31 cellular contexts compared by ENCODE assay signal in genomic region chr18:23902396-23902795, GRCh38.
A peak's percentile ranks its signal among the peaks of the same experiment; 100 is the strongest.
DNase-seq lines count a peak whose midpoint lies in the region; ATAC-seq and TF ChIP-seq lines count a peak whose summit lies in the region.
"Had no signal": no experiment of that assay in that cellular context is flagged by ENCODE, and none has a peak within 500 bp of the region (broad histone marks: within the 10 kb centered on the region; RNA-seq: fewer than 3 reads in every experiment).

No MANE protein-coding gene starts in this region.

- no peaks in the 10 kb centered on the region for H3K9me3 Mint-ChIP-seq in naive thymus-derived CD8-positive, alpha-beta T cell
- H3K9me3 Mint-ChIP-seq: activated B cell treated with CpG ODN at 0.5 μM for 24 hours; activated naive CD8-positive, alpha-beta T cell treated with anti-CD3 and anti-CD28 coated beads, Interleukin-2, amount 50 U/mL, for 24 hours; activated T-cell treated with anti-CD3 and anti-CD28 coated beads, Interleukin-2, amount 50 U/mL, for 72 hours; CD4-positive, alpha-beta memory T cell; memory B cell; neural crest cell had no signal

- H3K27ac Mint-ChIP-seq in naive thymus-derived CD8-positive, alpha-beta T cell = no peak overlapping the region
- H3K27ac Mint-ChIP-seq: activated B cell treated with CpG ODN at 0.5 μM for 24 hours; activated CD8-positive, alpha-beta memory T cell treated with anti-CD3 and anti-CD28 coated beads, Interleukin-2, amount 10 ng/mL, durations not matched to agents 7 days and 5 days; activated naive CD8-positive, alpha-beta T cell treated with anti-CD3 and anti-CD28 coated beads, Interleukin-2, amount 50 U/mL, for 24 hours; activated T-cell treated with anti-CD3 and anti-CD28 coated beads, Interleukin-2, amount 50 U/mL, for 72 hours; CD4-positive, alpha-beta memory T cell; memory B cell had no signal

- H3K9me3 ChIP-seq in HEK293 (ENCODE audit: control insufficient read depth, insufficient read depth, low read depth, low read length) = no peaks in the 10 kb centered on the region
- no peaks in the 10 kb centered on the region for H3K9me3 ChIP-seq in esophagus muscularis mucosa
- H3K9me3 ChIP-seq: SK-N-SH, thoracic aorta, uterus had no signal

- POLR2A ChIA-PET in HEK293 (lab: Yijun Ruan, JAX) = no interaction called here
- POLR2A ChIA-PET in naive thymus-derived CD8-positive, alpha-beta T cell (lab: Charles Lee) = interaction anchor here (0.7 kb wide), 1 partner anchor 178 kb away, joined by 3 read pairs; no protein-coding TSS in a partner anchor

- no peak for TF ChIP-seq POLR2A in esophagus muscularis mucosa (IDR thresholded peaks at IDR 0.05; ENCODE audit: low read depth)

- H3K4me3 Mint-ChIP-seq in naive thymus-derived CD8-positive, alpha-beta T cell = no peak overlapping the region
- H3K4me3 Mint-ChIP-seq: activated B cell treated with CpG ODN at 0.5 μM for 24 hours; activated CD8-positive, alpha-beta memory T cell treated with anti-CD3 and anti-CD28 coated beads, Interleukin-2, amount 10 ng/mL, durations not matched to agents 7 days and 5 days; activated naive CD8-positive, alpha-beta T cell treated with anti-CD3 and anti-CD28 coated beads, Interleukin-2, amount 50 U/mL, for 24 hours; activated T-cell treated with anti-CD3 and anti-CD28 coated beads, Interleukin-2, amount 50 U/mL, for 72 hours; CD4-positive, alpha-beta memory T cell; memory B cell; neural crest cell had no signal

- H3K27me3 Mint-ChIP-seq in naive thymus-derived CD8-positive, alpha-beta T cell = peaks cover 0 to 2% (median 0%) of the 10 kb centered on the region in 5 donors
- H3K27me3 Mint-ChIP-seq: activated B cell treated with CpG ODN at 0.5 μM for 24 hours; activated naive CD8-positive, alpha-beta T cell treated with anti-CD3 and anti-CD28 coated beads, Interleukin-2, amount 50 U/mL, for 24 hours; memory B cell had no signal

- WGBS in esophagus muscularis mucosa = 95% methylated on average over 2 of the region's 2 CpGs

- H3K4me1 Mint-ChIP-seq in naive thymus-derived CD8-positive, alpha-beta T cell = peaks cover 6 to 10% (median 7%) of the 10 kb centered on the region in 4 donors
- H3K4me1 Mint-ChIP-seq: activated B cell treated with CpG ODN at 0.5 μM for 24 hours; CD4-positive, alpha-beta memory T cell had no signal

- CTCF ChIA-PET in HEK293 (lab: Yijun Ruan, JAX) = interaction anchor here (0.7 to 8.6 kb wide), 2 partner anchors 16 to 66 kb away, joined by 3 to 56 read pairs; no protein-coding TSS in a partner anchor

- H3K27me3 ChIP-seq in esophagus muscularis mucosa = no peaks in the 10 kb centered on the region
- H3K27me3 ChIP-seq: cardiac muscle cell, hepatocyte, uterus had no signal

- H3K4me3 ChIP-seq in HEK293 (ENCODE audit: low read depth, low read length) (no peak overlapping the region), esophagus muscularis mucosa (no peak overlapping the region)
- H3K4me3 ChIP-seq: cardiac muscle cell, coronary artery, hepatocyte, skin epidermis, thoracic aorta, uterus had no signal

- DNase-seq in COLO668 (lab: John Stamatoyannopoulos, UW; ENCODE audit: unreplicated experiment) = peak; percentile 71
- DNase-seq in NCI-H2196 treated with DMSO at 0.1 percent for 48 hours (lab: John Stamatoyannopoulos, UW; ENCODE audit: unreplicated experiment) = peak; percentile 49
- DNase-seq in esophagus muscularis mucosa (ENCODE audit: extremely low spot score) = peak; percentile 8
- no peak for DNase-seq in NCI-H2107 treated with DMSO at 0.1 percent for 48 hours (lab: John Stamatoyannopoulos, UW; ENCODE audit: unreplicated experiment)
- no peak for DNase-seq in naive thymus-derived CD8-positive, alpha-beta T cell
- no peak for DNase-seq in activated T-cell treated with anti-CD3 and anti-CD28 coated beads, Interleukin-2, amount 50 U/mL, for 1 hour
- DNase-seq: activated B cell treated with CpG ODN at 0.5 μM for 24 hours; activated CD8-positive, alpha-beta memory T cell treated with anti-CD3 and anti-CD28 coated beads, Interleukin-2, amount 10 ng/mL, durations not matched to agents 7 days and 5 days; activated naive CD8-positive, alpha-beta T cell treated with anti-CD3 and anti-CD28 coated beads, Interleukin-2, amount 50 U/mL, for 24 hours; activated T-cell treated with anti-CD3 and anti-CD28 coated beads, Interleukin-2, amount 50 U/mL, for 72 hours; CD4-positive, alpha-beta memory T cell; effector CD8-positive, alpha-beta T cell; HCEC 1CT; NCI-H187; NCI-H446 treated with DMSO at 0.1 percent for 48 hours; NK-92 treated with Interleukin-12 subunit alpha and Interleukin-12 subunit beta, amount 100 ng/mL, for 24 hours; PC-3; retina; SK-N-SH; stimulated activated naive CD8-positive, alpha-beta T cell treated with anti-CD3 and anti-CD28 coated beads, Interleukin-15, Interleukin-2, amounts not matched to agents 100 U/mL and 50 U/mL, for 24 hours; uterus had no signal

- H3K4me1 ChIP-seq in HEK293 (ENCODE audit: control insufficient read depth, insufficient read depth, low read length) = no peaks in the 10 kb centered on the region
- no peaks in the 10 kb centered on the region for H3K4me1 ChIP-seq in esophagus muscularis mucosa
- H3K4me1 ChIP-seq: parathyroid adenoma, uterus had no signal

- TF ChIP-seq CTCF in HEK293 (tag by site-specific recombination; IDR thresholded peaks at IDR 0.05) = no peak
- TF ChIP-seq CTCF in esophagus muscularis mucosa (IDR thresholded peaks at IDR 0.05) = no peak

- peaks cover 17 to 53% of the 10 kb centered on the region in 2 experiments for H3K36me3 ChIP-seq in HEK293 (ENCODE audit: control insufficient read depth in 2 of 2, insufficient read depth in 1 of 2, low read length in 2 of 2)
- H3K36me3 ChIP-seq in esophagus muscularis mucosa = peaks cover 0 to 29% (median under 1%) of the 10 kb centered on the region in 4 donors
- H3K36me3 ChIP-seq: cardiac muscle cell, thoracic aorta, uterus had no signal

- no peak overlapping the region for H3K27ac ChIP-seq in HEK293 (ENCODE audit: extremely low read depth, low read depth, low read length)
- H3K27ac ChIP-seq in esophagus muscularis mucosa (replicated peaks in 1 of 4) = no peak overlapping the region
- H3K27ac ChIP-seq: cardiac muscle cell, coronary artery, hepatocyte, parathyroid adenoma, skin epidermis, thoracic aorta, uterus had no signal

- TF ChIP-seq EP300 in esophagus muscularis mucosa (IDR thresholded peaks at IDR 0.05) = no peak

- intact Hi-C loops in esophagus muscularis mucosa (cut with DNase I) = loop anchor here (5.0 kb wide), 1 partner anchor 45 kb away; no protein-coding TSS in a partner anchor

- ATAC-seq in naive thymus-derived CD8-positive, alpha-beta T cell = no peak
- ATAC-seq in GM19035 (IDR thresholded peaks at IDR 0.05; ENCODE audit: unreplicated experiment) = no peak
- ATAC-seq: activated CD8-positive, alpha-beta memory T cell treated with anti-CD3 and anti-CD28 coated beads, Interleukin-2, amount 10 ng/mL, durations not matched to agents 7 days and 5 days; activated naive CD8-positive, alpha-beta T cell treated with anti-CD3 and anti-CD28 coated beads, Interleukin-2, amount 50 U/mL, for 24 hours; activated T-cell treated with anti-CD3 and anti-CD28 coated beads, Interleukin-2, amount 50 U/mL, for 72 hours; PC-3; stimulated activated naive CD8-positive, alpha-beta T cell treated with anti-CD3 and anti-CD28 coated beads, Interleukin-15, Interleukin-2, amounts not matched to agents 100 U/mL and 50 U/mL, for 24 hours had no signal

- H3K36me3 Mint-ChIP-seq in naive thymus-derived CD8-positive, alpha-beta T cell = no peaks in the 10 kb centered on the region
- H3K36me3 Mint-ChIP-seq: activated CD8-positive, alpha-beta memory T cell treated with anti-CD3 and anti-CD28 coated beads, Interleukin-2, amount 10 ng/mL, durations not matched to agents 7 days and 5 days; CD4-positive, alpha-beta memory T cell; memory B cell had no signal

TF ChIP-seq in HEK293, 187 proteins besides CTCF, POLR2A, EP300 and RAD21:
- TF ChIP-seq PRDM10 (tag by site-specific recombination; IDR thresholded peaks at IDR 0.05) (peak; percentile 46; the same call in 1 of the 2 replicates), ZBTB21 (tag by site-specific recombination; IDR thresholded peaks at IDR 0.05) (no peak)
TF ChIP-seq in HEK293: peak in this region for 1.

Comparison
In these comparisons a context has a peak if more than half of its experiments do, and no peak if none do; other contexts are left out.
1. DNase-seq: peak in COLO668 (single experiment), NCI-H2196 treated with DMSO at 0.1 percent for 48 hours (single experiment) and esophagus muscularis mucosa (single experiment); none in NCI-H2107 treated with DMSO at 0.1 percent for 48 hours (single experiment), naive thymus-derived CD8-positive, alpha-beta T cell (0 of 10) and activated T-cell treated with anti-CD3 and anti-CD28 coated beads, Interleukin-2, amount 50 U/mL, for 1 hour (single experiment).